ENCODE assay signal across 1 cellular context in genomic region chr22:21941921-21942320, GRCh38.
A peak's percentile ranks its signal among the peaks of the same experiment; 100 is the strongest.
TF ChIP-seq lines count a peak whose summit lies in the region.

No MANE protein-coding gene starts in this region.

TF ChIP-seq in K562, 482 proteins besides CTCF, POLR2A, EP300 and RAD21:
- TF ChIP-seq PATZ1 (CRISPR knock-in tag; IDR thresholded peaks at IDR 0.05; ENCODE audit: borderline replicate concordance) (no peak), STAT6 (CRISPR knock-in tag; IDR thresholded peaks at IDR 0.05) (peak; percentile 19; the same call in 1 of the 2 replicates)
